In the genomic region with DNA sequence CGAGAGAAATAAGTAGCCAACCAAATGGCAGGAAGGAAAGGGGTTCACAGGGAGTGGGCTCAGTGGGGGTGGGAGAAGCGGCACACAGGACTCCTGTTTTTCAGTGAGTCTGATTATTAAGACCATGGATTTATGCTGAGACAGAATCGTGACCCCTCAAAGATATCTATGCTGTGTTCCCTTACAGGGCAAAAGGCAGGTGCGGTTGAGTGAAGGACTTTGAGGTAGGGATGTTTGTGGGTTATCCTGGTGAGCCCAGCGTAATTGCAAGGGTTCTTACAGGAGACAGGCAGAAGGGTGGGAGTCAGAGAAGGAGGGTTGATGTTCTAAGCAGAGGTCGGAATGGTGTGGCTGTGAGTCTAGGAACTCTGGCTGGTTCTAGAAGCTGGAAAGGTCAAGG, we compare ENCODE assay signal across 21 cellular contexts.
"Had no signal": no experiment of that assay in that cellular context is flagged by ENCODE, and none has a peak within 500 bp of the region (broad histone marks: within the 10 kb centered on the region; RNA-seq: fewer than 3 reads in every experiment).

No MANE protein-coding gene starts in this region.

- DNase-seq: colonic mucosa; effector CD8-positive, alpha-beta T cell; endodermal cell; foreskin melanocyte; glutamatergic neuron; heart right ventricle; hippocampal formation; kidney glomerular epithelial cell; left colon; left ventricle myocardium superior; lower lobe of right lung; natural killer cell; stimulated activated CD4-positive, alpha-beta T cell treated with anti-CD3 and anti-CD28 coated beads, Interleukin-4, amount 100 ng/mL, for 4 hours; stimulated activated naive CD8-positive, alpha-beta T cell treated with anti-CD3 and anti-CD28 coated beads, Interleukin-15, Interleukin-2, amounts not matched to agents 100 U/mL and 50 U/mL, for 24 hours; substantia nigra; testis had no signal

- H3K4me1 Mint-ChIP-seq: stimulated activated memory B cell treated with anti-CD40 and anti-IgM and Interleukin-4, amounts not matched to agents 10 μg/mL and 1 μg/mL and 100 μg/mL, for 72 hours had no signal

- H3K27me3 Mint-ChIP-seq: dendritic cell treated with granulocyte-macrophage colony-stimulating factor and Interleukin-4, amounts not matched to agents 40 ng/mL and 50 ng/mL, for 4 days; progenitor cell of endocrine pancreas; stimulated activated memory B cell treated with anti-CD40 and anti-IgM and Interleukin-4, amounts not matched to agents 10 μg/mL and 1 μg/mL and 100 μg/mL, for 72 hours had no signal

- H3K9me3 Mint-ChIP-seq: natural killer cell, neural crest cell had no signal

- ATAC-seq: heart right ventricle; left colon; left ventricle myocardium superior; right lobe of liver; stimulated activated memory B cell treated with anti-CD40 and anti-IgM and Interleukin-4, amounts not matched to agents 10 μg/mL and 1 μg/mL and 100 μg/mL, for 72 hours; stimulated activated naive CD8-positive, alpha-beta T cell treated with anti-CD3 and anti-CD28 coated beads, Interleukin-15, Interleukin-2, amounts not matched to agents 100 U/mL and 50 U/mL, for 24 hours had no signal

- H3K27ac Mint-ChIP-seq: dendritic cell treated with granulocyte-macrophage colony-stimulating factor and Interleukin-4, amounts not matched to agents 40 ng/mL and 50 ng/mL, for 4 days; endodermal cell; natural killer cell; progenitor cell of endocrine pancreas; stimulated activated memory B cell treated with anti-CD40 and anti-IgM and Interleukin-4, amounts not matched to agents 10 μg/mL and 1 μg/mL and 100 μg/mL, for 72 hours had no signal

- H3K4me3 Mint-ChIP-seq: dendritic cell treated with granulocyte-macrophage colony-stimulating factor and Interleukin-4, amounts not matched to agents 40 ng/mL and 50 ng/mL, for 4 days; endodermal cell; natural killer cell; neural crest cell; stimulated activated memory B cell treated with anti-CD40 and anti-IgM and Interleukin-4, amounts not matched to agents 10 μg/mL and 1 μg/mL and 100 μg/mL, for 72 hours had no signal

- H3K36me3 Mint-ChIP-seq: natural killer cell; stimulated activated memory B cell treated with anti-CD40 and anti-IgM and Interleukin-4, amounts not matched to agents 10 μg/mL and 1 μg/mL and 100 μg/mL, for 72 hours had no signal
